Comparison of ENCODE assay signal across 8 cellular contexts in genomic region chrX:24647257-24648058, GRCh38. TPM values are rescaled to one million over a fixed set of nuclear protein-coding genes. Genes with fewer than 3 reads are reported as not detected.
DNase-seq lines count a peak whose midpoint lies in the region; ATAC-seq and TF ChIP-seq lines count a peak whose summit lies in the region.

Gene PCYT1B (minus strand): TSS chrX:24647347. CDS start chrX:24647105, 242 bp downstream.

- TF ChIP-seq CTCF in epithelial cell of esophagus (IDR thresholded peaks at IDR 0.05; ENCODE audit: insufficient read depth, low read depth, low read length, missing control alignments) = no peak

- DNase-seq in NCI-H748 treated with DMSO at 0.1 percent for 48 hours (lab: John Stamatoyannopoulos, UW) (peak; percentile 78), epithelial cell of esophagus (ENCODE audit: low read depth) (peak; percentile 71), mucosa of gallbladder (ENCODE audit: low spot score) (peak; percentile 51), mesenteric fat pad (ENCODE audit: low spot score) (no peak)
- DNase-seq in activated T-cell treated with anti-CD3 and anti-CD28 coated beads, Interleukin-2, amount 50 U/mL, for 1 hour = peak; percentile 55
- peak; percentile 18 to 34 for DNase-seq in stimulated activated CD8-positive, alpha-beta memory T cell treated with anti-CD3 and anti-CD28 coated beads, Interleukin-2, amount 100 ng/mL, for 48 hours (ENCODE audit: low read depth in 2 of 2)

- H3K4me3 ChIP-seq in epithelial cell of esophagus (ENCODE audit: low read length) = no peak within 1 kb of the TSS

- ATAC-seq in GM18511 (IDR thresholded peaks at IDR 0.05; ENCODE audit: unreplicated experiment) = peak; percentile 88
- ATAC-seq in HG03378 (IDR thresholded peaks at IDR 0.05; ENCODE audit: unreplicated experiment) = peak; percentile 70

RNA-seq across cellular contexts. Expression of gene PCYT1B, which starts in this region (rescaled TPM):
- total RNA-seq in mucosa of gallbladder (0.32 TPM), mesenteric fat pad (0.10 TPM)

Comparison
In these comparisons a context has a peak if more than half of its experiments do, and no peak if none do; other contexts are left out.
1. Peak in DNase-seq in mucosa of gallbladder; RNA of the gene not detected or under 1 TPM.